8 cellular contexts compared by ENCODE assay signal in the genomic region with DNA sequence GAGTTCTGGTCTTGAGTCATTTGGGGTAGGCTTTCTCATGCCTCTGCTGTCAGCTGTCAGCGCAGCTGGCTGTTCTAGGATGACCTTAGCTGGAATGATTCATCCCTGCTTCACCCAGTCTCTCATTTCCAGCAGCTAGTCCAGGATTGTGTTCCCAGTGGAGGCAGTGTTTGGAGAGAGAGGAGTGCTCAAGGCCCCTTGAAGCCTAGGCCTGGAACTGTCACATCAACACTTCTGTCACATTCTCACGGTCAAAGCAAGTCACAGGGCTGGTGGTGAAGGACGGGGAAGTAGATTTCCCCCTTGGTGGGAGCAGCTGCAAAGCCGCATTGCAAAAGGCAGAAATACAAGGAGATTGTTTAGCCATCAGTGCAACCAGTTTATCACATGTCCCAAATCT. TPM values are rescaled to one million over a fixed set of nuclear protein-coding genes. Genes with fewer than 3 reads are reported as not detected.
A peak's percentile ranks its signal among the peaks of the same experiment; 100 is the strongest.
DNase-seq lines count a peak whose midpoint lies in the region; ATAC-seq and TF ChIP-seq lines count a peak whose summit lies in the region.

No MANE protein-coding gene starts in this region.

- peaks cover 0 to 7% of the 10 kb centered on the region in 2 donors for H3K36me3 Mint-ChIP-seq in CD14-positive monocyte
- H3K36me3 Mint-ChIP-seq in endothelial cell (ENCODE audit: low read depth, unreplicated experiment): no peaks in the 10 kb centered on the region

- intact Hi-C loops in CD14-positive monocyte (cut with micrococcal nuclease): no loop called here

- H3K4me3 Mint-ChIP-seq in CD14-positive monocyte: peak overlapping the region in 1 of 2 donors; percentile 11
- H3K4me3 Mint-ChIP-seq in endothelial cell (ENCODE audit: unreplicated experiment): no peak overlapping the region

- peak overlapping the region in 6 of 7 donors; percentile 26 to 70 (median 59) for H3K27ac Mint-ChIP-seq in CD14-positive monocyte
- no peak overlapping the region for H3K27ac Mint-ChIP-seq in endothelial cell (ENCODE audit: unreplicated experiment)

- H3K4me1 Mint-ChIP-seq in CD14-positive monocyte: peaks cover 67% of the 10 kb centered on the region
- H3K4me1 Mint-ChIP-seq in endothelial cell (ENCODE audit: unreplicated experiment): peaks cover 32% of the 10 kb centered on the region

- ATAC-seq in omental fat pad (ENCODE audit: low FRiP score) (peak; percentile 73), GM18907 (IDR thresholded peaks at IDR 0.05; ENCODE audit: unreplicated experiment) (no peak)

- TF ChIP-seq CTCF in CD14-positive monocyte (IDR thresholded peaks at IDR 0.05): no peak
- no peak for TF ChIP-seq CTCF in omental fat pad (IDR thresholded peaks at IDR 0.05)
- no peak for TF ChIP-seq CTCF in endothelial cell (IDR thresholded peaks at IDR 0.05; ENCODE audit: unreplicated experiment)

- peaks cover 0 to 3% (median 0%) of the 10 kb centered on the region in 7 donors for H3K9me3 Mint-ChIP-seq in CD14-positive monocyte
- no peaks in the 10 kb centered on the region for H3K9me3 Mint-ChIP-seq in endothelial cell (ENCODE audit: unreplicated experiment)

- DNase-seq in CD14-positive monocyte (ENCODE audit: low spot score) (no peak), RPMI7951 (ENCODE audit: low read depth) (peak; percentile 86), fibroblast of peridontal ligament (ENCODE audit: extremely low read depth) (peak; percentile 94), omental fat pad (ENCODE audit: low spot score) (no peak), NCI-H748 treated with DMSO at 0.1 percent for 48 hours (lab: John Stamatoyannopoulos, UW) (no peak), endothelial cell (ENCODE audit: low spot score) (no peak)
- no peak for DNase-seq in central memory CD4-positive, alpha-beta T cell

- H3K27me3 Mint-ChIP-seq in CD14-positive monocyte (ENCODE audit: low read depth in 3 of 3): peaks cover 0 to 6% (median 3%) of the 10 kb centered on the region in 3 donors
- H3K27me3 Mint-ChIP-seq in endothelial cell (ENCODE audit: unreplicated experiment): peaks cover 7% of the 10 kb centered on the region

RNA-seq across cellular contexts. Expression of a gene that starts 15.2 kb away (rescaled TPM):
- 1,000 to 10,000 TPM; 2,102 to 2,493 TPM for polyA plus RNA-seq in CD14-positive monocyte
- total RNA-seq in RPMI7951 (2014; rRNA removed; shearing (Covaris generic)): 1,659 and 1,842 TPM in 2 replicates
- total RNA-seq in omental fat pad: 1,000 to 10,000 TPM; 3,407 to 5,053 (median 4,011) TPM
- total RNA-seq in endothelial cell (ENCODE audit: unreplicated experiment): 7,126 TPM

Comparison
In these comparisons a context has a peak if more than half of its experiments do, and no peak if none do; other contexts are left out.
1. DNase-seq: peak in RPMI7951 (single experiment) and fibroblast of peridontal ligament (single experiment); none in CD14-positive monocyte (single experiment), omental fat pad (single experiment), NCI-H748 treated with DMSO at 0.1 percent for 48 hours (single experiment), endothelial cell (single experiment) and central memory CD4-positive, alpha-beta T cell (single experiment).